ENCODE assay signal across 1 cellular context in the genomic region with DNA sequence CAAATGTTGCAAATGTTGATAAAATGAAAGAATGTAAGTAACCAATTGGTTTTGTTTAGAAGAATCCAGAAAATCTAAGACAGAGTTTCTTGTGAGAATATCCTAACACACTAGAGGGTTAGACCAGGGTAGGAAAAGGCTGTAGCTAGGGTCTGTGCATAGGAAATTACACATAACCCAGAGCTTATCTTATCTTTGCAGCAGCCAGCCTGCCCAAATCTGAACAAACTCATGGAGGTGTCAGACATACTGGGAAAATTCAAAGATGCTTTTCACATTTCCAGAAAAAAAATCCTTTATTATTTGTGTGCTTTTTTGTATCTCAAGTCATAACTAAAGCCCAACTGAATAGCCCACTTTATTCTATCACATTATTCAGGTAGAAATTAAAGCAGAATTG.
TF ChIP-seq lines count a peak whose summit lies in the region.

No MANE protein-coding gene starts in this region.

TF ChIP-seq in endothelial cell of umbilical vein, 7 proteins besides CTCF, POLR2A, EP300 and RAD21 (continued from another document):
- peak; percentile 98 for TF ChIP-seq GATA2 (IDR thresholded peaks at IDR 0.05; ENCODE audit: insufficient read depth, insufficient read length, low read depth, low read length)
- peak; percentile 73 for TF ChIP-seq JUN (IDR thresholded peaks at IDR 0.05; ENCODE audit: borderline replicate concordance, insufficient read depth, insufficient read length, low read depth)
